28 cellular contexts compared by ENCODE assay signal in the genomic region with DNA sequence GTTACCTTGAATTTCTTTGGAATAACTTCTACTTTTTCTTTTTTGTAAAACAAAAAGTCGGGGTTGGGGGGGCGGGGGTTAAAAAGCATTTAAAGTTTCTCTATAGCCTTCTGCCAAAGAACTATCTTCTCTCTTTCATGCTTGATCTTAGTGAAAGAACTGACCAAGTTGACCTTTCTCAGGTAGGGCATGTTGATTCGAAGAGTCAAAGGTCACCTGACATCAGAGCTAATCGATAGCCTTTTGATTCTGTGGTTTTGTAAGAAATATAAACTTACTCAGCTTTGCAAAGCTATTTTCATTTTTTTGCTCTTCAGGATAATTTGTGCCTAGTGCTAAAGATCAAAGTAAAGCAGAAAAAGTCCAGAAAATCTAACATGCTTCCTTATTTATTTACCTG.
"Had no signal": no experiment of that assay in that cellular context is flagged by ENCODE, and none has a peak within 500 bp of the region (broad histone marks: within the 10 kb centered on the region; RNA-seq: fewer than 3 reads in every experiment).

No MANE protein-coding gene starts in this region.

- H3K27me3 ChIP-seq: colonic mucosa, esophagus muscularis mucosa, foreskin keratinocyte, gastrocnemius medialis, gastroesophageal sphincter had no signal

- H3K36me3 ChIP-seq: colonic mucosa, esophagus muscularis mucosa, gastrocnemius medialis, gastroesophageal sphincter, heart left ventricle, heart right ventricle had no signal

- H3K27ac ChIP-seq: colonic mucosa, coronary artery, dorsolateral prefrontal cortex, epithelial cell of prostate, esophagus muscularis mucosa, foreskin keratinocyte, gastrocnemius medialis, gastroesophageal sphincter, heart left ventricle, heart right ventricle had no signal

- DNase-seq: colonic mucosa; cortex of kidney; dermis blood vessel endothelial cell; dorsolateral prefrontal cortex; effector CD4-positive, alpha-beta T cell; effector CD8-positive, alpha-beta T cell; effector memory CD4-positive, alpha-beta T cell; effector memory CD8-positive, alpha-beta T cell; endodermal cell; erythroblast; foreskin fibroblast; foreskin keratinocyte; foreskin melanocyte; gastrocnemius medialis; glutamatergic neuron; head of caudate nucleus; heart left ventricle; heart right ventricle had no signal

- H3K4me3 ChIP-seq: colonic mucosa, coronary artery, dorsolateral prefrontal cortex, esophagus muscularis mucosa, gastrocnemius medialis, gastroesophageal sphincter, heart left ventricle, heart right ventricle had no signal

- H3K27me3 Mint-ChIP-seq: dendritic cell treated with granulocyte-macrophage colony-stimulating factor and Interleukin-4, amounts not matched to agents 40 ng/mL and 50 ng/mL, for 4 days; effector memory CD8-positive, alpha-beta T cell had no signal

- H3K4me3 Mint-ChIP-seq: dendritic cell treated with granulocyte-macrophage colony-stimulating factor and Interleukin-4, amounts not matched to agents 40 ng/mL and 50 ng/mL, for 4 days; effector memory CD8-positive, alpha-beta T cell; endodermal cell had no signal

- H3K4me1 ChIP-seq: colonic mucosa, esophagus muscularis mucosa, foreskin keratinocyte, gastrocnemius medialis, gastroesophageal sphincter, heart left ventricle, heart right ventricle had no signal

- H3K27ac Mint-ChIP-seq: dendritic cell treated with granulocyte-macrophage colony-stimulating factor and Interleukin-4, amounts not matched to agents 40 ng/mL and 50 ng/mL, for 4 days; effector memory CD8-positive, alpha-beta T cell; endodermal cell had no signal

- FAIRE-seq: colon, endometrium, endothelial cell of umbilical vein, frontal cortex had no signal

- H3K9me3 Mint-ChIP-seq: dendritic cell treated with granulocyte-macrophage colony-stimulating factor and Interleukin-4, amounts not matched to agents 40 ng/mL and 50 ng/mL, for 4 days had no signal

- H3K9me3 ChIP-seq: colonic mucosa, esophagus muscularis mucosa, gastrocnemius medialis, gastroesophageal sphincter, heart left ventricle, heart right ventricle had no signal

- H3K4me1 Mint-ChIP-seq: endodermal cell had no signal

- ATAC-seq: effector memory CD8-positive, alpha-beta T cell; esophagus mucosa; foreskin keratinocyte; gastrocnemius medialis; gastroesophageal sphincter; heart left ventricle; heart right ventricle had no signal
